8 cellular contexts compared by ENCODE assay signal in the genomic region with DNA sequence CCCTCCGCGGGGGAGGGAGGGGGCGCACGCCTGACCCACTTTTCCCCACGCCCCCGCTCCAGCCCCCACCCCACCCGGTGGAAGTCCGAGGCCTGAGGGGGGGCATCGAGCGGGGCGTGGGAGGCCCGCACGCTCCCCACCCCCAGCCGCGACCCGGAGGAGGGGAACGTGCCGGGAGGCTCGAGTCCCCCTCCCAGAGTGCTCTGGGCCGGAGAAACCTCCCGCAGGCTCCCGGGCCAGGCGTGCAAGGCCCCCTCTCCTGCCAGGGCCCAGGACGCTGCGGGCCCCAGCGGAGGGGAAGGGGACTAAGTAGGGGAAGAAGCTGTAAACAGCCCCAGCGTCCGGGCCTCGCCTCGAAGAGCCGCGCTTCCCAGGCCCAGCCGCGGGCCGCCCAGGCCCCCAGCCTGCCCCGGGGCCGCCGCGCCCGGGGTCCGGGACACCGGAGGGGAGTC. TPM values are rescaled to one million over a fixed set of nuclear protein-coding genes. Genes with fewer than 3 reads are reported as not detected.
A peak's percentile ranks its signal among the peaks of the same experiment; 100 is the strongest.
DNase-seq lines count a peak whose midpoint lies in the region; ATAC-seq and TF ChIP-seq lines count a peak whose summit lies in the region.

No MANE protein-coding gene starts in this region.

- peak; percentile 15 for ATAC-seq in HG03103 (IDR thresholded peaks at IDR 0.05; ENCODE audit: low read depth, unreplicated experiment)

- H3K27me3 ChIP-seq in prostate gland (replicated peaks; ENCODE audit: insufficient read depth) = no peaks in the 10 kb centered on the region

- peak overlapping the region; percentile 88 for H3K4me3 Mint-ChIP-seq in activated CD4-positive, alpha-beta T cell treated with anti-CD3 and anti-CD28 coated beads, Interleukin-2, amount 10 ng/mL, durations not matched to agents 7 days and 5 days
- H3K4me3 Mint-ChIP-seq in glutamatergic neuron (ENCODE audit: unreplicated experiment) = peak overlapping the region; percentile 87

- peak overlapping the region; percentile 84 to 85 for H3K27ac ChIP-seq in prostate gland

- no peaks in the 10 kb centered on the region for H3K4me1 ChIP-seq in prostate gland (replicated peaks)

- TF ChIP-seq CTCF in glutamatergic neuron (IDR thresholded peaks at IDR 0.05; ENCODE audit: partially characterized antibody, unreplicated experiment) (no peak), prostate gland (IDR thresholded peaks at IDR 0.05) (no peak)

- intact Hi-C loops in prostate gland (cut with DNase I) = no loop called here

- H3K27me3 Mint-ChIP-seq in activated CD4-positive, alpha-beta T cell treated with anti-CD3 and anti-CD28 coated beads, Interleukin-2, amount 10 ng/mL, durations not matched to agents 7 days and 5 days = no peaks in the 10 kb centered on the region
- H3K27me3 Mint-ChIP-seq in glutamatergic neuron (ENCODE audit: unreplicated experiment) = peaks cover 3% of the 10 kb centered on the region

- H3K4me1 Mint-ChIP-seq in activated CD4-positive, alpha-beta T cell treated with anti-CD3 and anti-CD28 coated beads, Interleukin-2, amount 10 ng/mL, durations not matched to agents 7 days and 5 days = peaks cover 55% of the 10 kb centered on the region
- H3K4me1 Mint-ChIP-seq in glutamatergic neuron (ENCODE audit: low read depth, unreplicated experiment) = peaks cover 5% of the 10 kb centered on the region

- no peaks in the 10 kb centered on the region for H3K9me3 ChIP-seq in prostate gland

- peaks cover 27% of the 10 kb centered on the region for H3K36me3 Mint-ChIP-seq in activated CD4-positive, alpha-beta T cell treated with anti-CD3 and anti-CD28 coated beads, Interleukin-2, amount 10 ng/mL, durations not matched to agents 7 days and 5 days (ENCODE audit: low read depth)
- H3K36me3 Mint-ChIP-seq in glutamatergic neuron (ENCODE audit: unreplicated experiment) = no peaks in the 10 kb centered on the region

- H3K36me3 ChIP-seq in prostate gland = no peaks in the 10 kb centered on the region

- whole genome bisulfite sequencing in prostate gland = 1% methylated on average over 25 of the region's 42 CpGs

- H3K9me3 Mint-ChIP-seq in activated CD4-positive, alpha-beta T cell treated with anti-CD3 and anti-CD28 coated beads, Interleukin-2, amount 10 ng/mL, durations not matched to agents 7 days and 5 days = no peaks in the 10 kb centered on the region
- no peaks in the 10 kb centered on the region for H3K9me3 Mint-ChIP-seq in glutamatergic neuron (ENCODE audit: unreplicated experiment)

- peak overlapping the region; percentile 94 for H3K27ac Mint-ChIP-seq in activated CD4-positive, alpha-beta T cell treated with anti-CD3 and anti-CD28 coated beads, Interleukin-2, amount 10 ng/mL, durations not matched to agents 7 days and 5 days
- H3K27ac Mint-ChIP-seq in glutamatergic neuron (ENCODE audit: unreplicated experiment) = no peak overlapping the region

- CTCF ChIA-PET in activated CD4-positive, alpha-beta T cell treated with anti-CD3 and anti-CD28 coated beads, Interleukin-2, amount 10 ng/mL, durations not matched to agents 7 days and 5 days (lab: Charles Lee) = no interaction called here

- POLR2A ChIA-PET in activated CD4-positive, alpha-beta T cell treated with anti-CD3 and anti-CD28 coated beads, Interleukin-2, amount 10 ng/mL, durations not matched to agents 7 days and 5 days (lab: Charles Lee) = interaction anchor here (0.5 kb wide), 1 partner anchor 27 kb away, joined by 4 read pairs; no protein-coding TSS in a partner anchor

- no peak for TF ChIP-seq POLR2A in prostate gland (IDR thresholded peaks at IDR 0.05)

- H3K4me3 ChIP-seq in prostate gland = peak overlapping the region; percentile 90 to 97

- DNase-seq in activated CD4-positive, alpha-beta T cell treated with anti-CD3 and anti-CD28 coated beads for 48 hours = peak; percentile 29
- DNase-seq in activated CD4-positive, alpha-beta T cell treated with anti-CD3 and anti-CD28 coated beads for 1 hour = no peak
- DNase-seq in activated CD4-positive, alpha-beta T cell treated with anti-CD3 and anti-CD28 coated beads, Interleukin-2, amount 10 ng/mL, durations not matched to agents 7 days and 5 days = peak; percentile 28
- peak; percentile 36 for DNase-seq in glutamatergic neuron
- DNase-seq in prostate gland (ENCODE audit: low spot score) = peak; percentile 7
- no peak for DNase-seq in NCI-H510A treated with DMSO at 0.1 percent for 48 hours (lab: John Stamatoyannopoulos, UW)
- DNase-seq in pons (ENCODE audit: low spot score) = no peak

RNA-seq across cellular contexts. Expression of gene HELZ, which starts 0.3 kb away (rescaled TPM):
- 10 to 100 TPM; 76.8 to 77.3 TPM for total RNA-seq in activated CD4-positive, alpha-beta T cell treated with anti-CD3 and anti-CD28 coated beads, Interleukin-2, amount 10 ng/mL, durations not matched to agents 7 days and 5 days
- total RNA-seq in glutamatergic neuron (ENCODE audit: unreplicated experiment) (47.4 TPM), prostate gland (10 to 100 TPM; 38.7 to 99.4 TPM)

Comparison
In these comparisons a context has a peak if more than half of its experiments do, and no peak if none do; other contexts are left out.
1. DNase-seq: peak in activated CD4-positive, alpha-beta T cell treated with anti-CD3 and anti-CD28 coated beads for 48 hours (single experiment), activated CD4-positive, alpha-beta T cell treated with anti-CD3 and anti-CD28 coated beads, Interleukin-2, amount 10 ng/mL, durations not matched to agents 7 days and 5 days (single experiment), glutamatergic neuron (single experiment) and prostate gland (single experiment); none in activated CD4-positive, alpha-beta T cell treated with anti-CD3 and anti-CD28 coated beads for 1 hour (single experiment), NCI-H510A treated with DMSO at 0.1 percent for 48 hours (single experiment) and pons (single experiment).